Comparison of ENCODE assay signal across 8 cellular contexts in the genomic region with DNA sequence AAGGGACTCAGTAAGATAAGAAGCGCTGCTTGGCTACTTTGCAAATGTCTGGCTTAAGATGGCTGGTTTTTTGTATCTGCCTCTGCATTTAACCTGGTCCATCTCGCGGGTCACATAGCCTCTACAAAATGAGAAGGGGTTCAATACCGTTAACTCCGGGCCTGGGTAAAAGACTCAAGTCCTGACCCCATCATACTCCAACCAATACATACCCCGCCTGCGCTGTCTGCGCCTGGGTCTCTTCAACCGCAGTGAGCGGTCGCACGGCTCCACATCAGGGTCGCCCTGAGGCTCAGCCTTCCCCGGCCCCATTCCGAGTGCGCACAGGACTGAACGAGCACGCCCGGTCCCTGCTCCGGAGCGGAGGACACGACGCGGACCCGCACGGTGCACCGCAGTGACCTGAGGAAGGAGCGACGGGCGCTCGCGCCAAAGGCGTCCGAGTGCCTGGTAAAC. TPM values are rescaled to one million over a fixed set of nuclear protein-coding genes. Genes with fewer than 3 reads are reported as not detected.
DNase-seq lines count a peak whose midpoint lies in the region; TF ChIP-seq lines count a peak whose summit lies in the region.

No MANE protein-coding gene starts in this region.

- H3K27me3 ChIP-seq in SK-N-SH (ENCODE audit: insufficient read depth) (no peaks in the 10 kb centered on the region), spleen (replicated peaks in 1 of 7) (no peaks in the 10 kb centered on the region)

- H3K9me3 ChIP-seq in SK-N-SH: no peaks in the 10 kb centered on the region
- H3K9me3 ChIP-seq in spleen: peaks cover 0 to 11% (median 5%) of the 10 kb centered on the region in 8 donors

- TF ChIP-seq CTCF in SK-N-SH (IDR thresholded peaks at IDR 0.05): no peak
- TF ChIP-seq CTCF in foreskin fibroblast (IDR thresholded peaks at IDR 0.05; ENCODE audit: low read depth, low read length): no peak
- no peak for TF ChIP-seq CTCF in spleen (IDR thresholded peaks at IDR 0.05 in 8 of 11, conservative IDR thresholded peaks at IDR 0.05 in 3 of 11)

- TF ChIP-seq RAD21 in SK-N-SH (IDR thresholded peaks at IDR 0.05; ENCODE audit: low read length): no peak

- H3K4me2 ChIP-seq in SK-N-SH: peak overlapping the region; percentile 90

- H3F3A ChIP-seq in SK-N-SH (replicated peaks; ENCODE audit: insufficient read depth): peaks cover 13% of the 10 kb centered on the region

- WGBS in SK-N-SH (ENCODE audit: low lambda C conversion rate): 3% methylated on average over 4 of the region's 34 CpGs
- 1% methylated on average over 12 to 34 of the region's 34 CpGs for WGBS in spleen, 5 donors

- peaks cover 6% of the 10 kb centered on the region; the same call in 1 of the 2 replicates for H4K20me1 ChIP-seq in SK-N-SH (ENCODE audit: insufficient read depth)

- H3K27ac ChIP-seq in SK-N-SH (ENCODE audit: low read depth in 2 of 2, low read length in 1 of 2): peak overlapping the region; percentile 67 to 79
- H3K27ac ChIP-seq in spleen: peak overlapping the region; percentile 17 to 98 (median 94)

- CTCF ChIA-PET in SK-N-SH (lab: Yijun Ruan, JAX): interaction anchor here (0.6 to 4.2 kb wide), 4 partner anchors 11 to 1081 kb away, joined by 3 to 18 read pairs (median 10); a partner anchor contains a TSS

- H3K9ac ChIP-seq in SK-N-SH: peak overlapping the region; percentile 66

- H2AFZ ChIP-seq in SK-N-SH (ENCODE audit: low read depth): peak overlapping the region; percentile 89

- H3K4me3 ChIP-seq in SK-N-SH (ENCODE audit: low read depth in 2 of 2, low read length in 1 of 2): peak overlapping the region; percentile 74 to 96
- H3K4me3 ChIP-seq in foreskin fibroblast (ENCODE audit: low read depth in 1 of 2, low read length in 2 of 2): peak overlapping the region; percentile 89 to 93
- peak overlapping the region; percentile 81 to 99 (median 96) for H3K4me3 ChIP-seq in spleen

- peaks cover 41% of the 10 kb centered on the region for H3K79me2 ChIP-seq in SK-N-SH (ENCODE audit: insufficient read depth)

- peaks cover 8 to 19% of the 10 kb centered on the region in 2 experiments; a peak in 3 of 4 replicates for H3K4me1 ChIP-seq in SK-N-SH (ENCODE audit: control insufficient read depth in 1 of 2, insufficient read depth in 2 of 2, low read depth in 1 of 2, low read length in 1 of 2)
- peaks cover 8 to 53% (median 25%) of the 10 kb centered on the region in 6 donors for H3K4me1 ChIP-seq in spleen

- no peaks in the 10 kb centered on the region for H3K9me2 ChIP-seq in SK-N-SH

- POLR2A ChIA-PET in SK-N-SH (lab: Yijun Ruan, JAX): interaction anchor here (1.0 to 1.5 kb wide), 4 partner anchors 11 to 188 kb away, joined by 3 to 9 read pairs (median 4); a partner anchor contains a TSS

- DNase-seq in DMS 273 treated with DMSO at 0.1 percent for 48 hours (lab: John Stamatoyannopoulos, UW): peak; percentile 49
- no peak for DNase-seq in DMS 273 (lab: John Stamatoyannopoulos, UW; ENCODE audit: unreplicated experiment)
- DNase-seq in SK-N-SH: no peak
- DNase-seq in foreskin fibroblast: no peak
- no peak for DNase-seq in spleen
- no peak for DNase-seq in effector CD8-positive, alpha-beta T cell (lab: John Stamatoyannopoulos, UW)
- no peak for DNase-seq in globus pallidus (ENCODE audit: low spot score)
- no peak for DNase-seq in EL

- intact Hi-C loops in spleen (cut with DNase I; ENCODE audit: low total_unique reads): no loop called here

- H3K36me3 ChIP-seq in SK-N-SH (replicated peaks in 1 of 2; ENCODE audit: control insufficient read depth in 1 of 2, insufficient read depth in 2 of 2, low read length in 1 of 2) (peaks cover 4 to 26% of the 10 kb centered on the region in 2 experiments), spleen (peaks cover 0 to 23% (median 11%) of the 10 kb centered on the region in 6 donors)

- no peak for TF ChIP-seq POLR2A in spleen (IDR thresholded peaks at IDR 0.05)

- TF ChIP-seq EP300 in SK-N-SH (IDR thresholded peaks at IDR 0.05; ENCODE audit: borderline replicate concordance in 1 of 2, low read depth in 1 of 2, low read length in 1 of 2): no peak

TF ChIP-seq in SK-N-SH, 30 proteins besides CTCF, POLR2A, EP300 and RAD21:
- TF ChIP-seq RCOR1 (IDR thresholded peaks at IDR 0.05; ENCODE audit: low read length) (no peak), FOSL2 (IDR thresholded peaks at IDR 0.05; ENCODE audit: borderline replicate concordance, low read depth) (no peak), NRF1 (IDR thresholded peaks at IDR 0.05; ENCODE audit: low read depth, low read length) (no peak), MEF2A (IDR thresholded peaks at IDR 0.05; ENCODE audit: borderline replicate concordance, low read depth) (no peak), POLR2AphosphoS5 (IDR thresholded peaks at IDR 0.05; ENCODE audit: low read depth, low read length) (no peak), TAF1 (IDR thresholded peaks at IDR 0.05; ENCODE audit: borderline replicate concordance, low read depth, low read length) (no peak), JUND (IDR thresholded peaks at IDR 0.05) (no peak), RFX5 (IDR thresholded peaks at IDR 0.05; ENCODE audit: low read length) (no peak), TEAD4 (IDR thresholded peaks at IDR 0.05; ENCODE audit: borderline replicate concordance, insufficient read depth) (no peak), RXRA (IDR thresholded peaks at IDR 0.05; ENCODE audit: borderline replicate concordance, low read depth) (no peak), MXI1 (IDR thresholded peaks at IDR 0.05; ENCODE audit: low read depth, low read length) (no peak), NFIC (IDR thresholded peaks at IDR 0.05; ENCODE audit: borderline replicate concordance) (no peak), FOXJ3 (CRISPR knock-in tag; IDR thresholded peaks at IDR 0.05) (no peak), ELF1 (IDR thresholded peaks at IDR 0.05) (no peak)
- TF ChIP-seq, protein P1, sequence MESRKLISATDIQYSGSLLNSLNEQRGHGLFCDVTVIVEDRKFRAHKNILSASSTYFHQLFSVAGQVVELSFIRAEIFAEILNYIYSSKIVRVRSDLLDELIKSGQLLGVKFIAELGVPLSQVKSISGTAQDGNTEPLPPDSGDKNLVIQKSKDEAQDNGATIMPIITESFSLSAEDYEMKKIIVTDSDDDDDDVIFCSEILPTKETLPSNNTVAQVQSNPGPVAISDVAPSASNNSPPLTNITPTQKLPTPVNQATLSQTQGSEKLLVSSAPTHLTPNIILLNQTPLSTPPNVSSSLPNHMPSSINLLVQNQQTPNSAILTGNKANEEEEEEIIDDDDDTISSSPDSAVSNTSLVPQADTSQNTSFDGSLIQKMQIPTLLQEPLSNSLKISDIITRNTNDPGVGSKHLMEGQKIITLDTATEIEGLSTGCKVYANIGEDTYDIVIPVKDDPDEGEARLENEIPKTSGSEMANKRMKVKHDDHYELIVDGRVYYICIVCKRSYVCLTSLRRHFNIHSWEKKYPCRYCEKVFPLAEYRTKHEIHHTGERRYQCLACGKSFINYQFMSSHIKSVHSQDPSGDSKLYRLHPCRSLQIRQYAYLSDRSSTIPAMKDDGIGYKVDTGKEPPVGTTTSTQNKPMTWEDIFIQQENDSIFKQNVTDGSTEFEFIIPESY (IDR thresholded peaks at IDR 0.05; ENCODE audit: borderline replicate concordance, low read depth): no peak
- TF ChIP-seq, protein P2, sequence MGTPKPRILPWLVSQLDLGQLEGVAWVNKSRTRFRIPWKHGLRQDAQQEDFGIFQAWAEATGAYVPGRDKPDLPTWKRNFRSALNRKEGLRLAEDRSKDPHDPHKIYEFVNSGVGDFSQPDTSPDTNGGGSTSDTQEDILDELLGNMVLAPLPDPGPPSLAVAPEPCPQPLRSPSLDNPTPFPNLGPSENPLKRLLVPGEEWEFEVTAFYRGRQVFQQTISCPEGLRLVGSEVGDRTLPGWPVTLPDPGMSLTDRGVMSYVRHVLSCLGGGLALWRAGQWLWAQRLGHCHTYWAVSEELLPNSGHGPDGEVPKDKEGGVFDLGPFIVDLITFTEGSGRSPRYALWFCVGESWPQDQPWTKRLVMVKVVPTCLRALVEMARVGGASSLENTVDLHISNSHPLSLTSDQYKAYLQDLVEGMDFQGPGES (IDR thresholded peaks at IDR 0.05; ENCODE audit: low read depth, low read length): no peak
- TF ChIP-seq, protein P3, sequence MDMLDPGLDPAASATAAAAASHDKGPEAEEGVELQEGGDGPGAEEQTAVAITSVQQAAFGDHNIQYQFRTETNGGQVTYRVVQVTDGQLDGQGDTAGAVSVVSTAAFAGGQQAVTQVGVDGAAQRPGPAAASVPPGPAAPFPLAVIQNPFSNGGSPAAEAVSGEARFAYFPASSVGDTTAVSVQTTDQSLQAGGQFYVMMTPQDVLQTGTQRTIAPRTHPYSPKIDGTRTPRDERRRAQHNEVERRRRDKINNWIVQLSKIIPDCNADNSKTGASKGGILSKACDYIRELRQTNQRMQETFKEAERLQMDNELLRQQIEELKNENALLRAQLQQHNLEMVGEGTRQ (IDR thresholded peaks at IDR 0.05; ENCODE audit: borderline replicate concordance, low read depth, low read length): no peak
- TF ChIP-seq, protein P4, sequence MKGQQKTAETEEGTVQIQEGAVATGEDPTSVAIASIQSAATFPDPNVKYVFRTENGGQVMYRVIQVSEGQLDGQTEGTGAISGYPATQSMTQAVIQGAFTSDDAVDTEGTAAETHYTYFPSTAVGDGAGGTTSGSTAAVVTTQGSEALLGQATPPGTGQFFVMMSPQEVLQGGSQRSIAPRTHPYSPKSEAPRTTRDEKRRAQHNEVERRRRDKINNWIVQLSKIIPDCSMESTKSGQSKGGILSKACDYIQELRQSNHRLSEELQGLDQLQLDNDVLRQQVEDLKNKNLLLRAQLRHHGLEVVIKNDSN (IDR thresholded peaks at IDR 0.05; ENCODE audit: borderline replicate concordance, low read depth): no peak
- TF ChIP-seq, protein P5, sequence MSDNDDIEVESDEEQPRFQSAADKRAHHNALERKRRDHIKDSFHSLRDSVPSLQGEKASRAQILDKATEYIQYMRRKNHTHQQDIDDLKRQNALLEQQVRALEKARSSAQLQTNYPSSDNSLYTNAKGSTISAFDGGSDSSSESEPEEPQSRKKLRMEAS (IDR thresholded peaks at IDR 0.05; ENCODE audit: low read depth): no peak

RNA-seq across cellular contexts. Expression of a gene that starts 0.6 kb away (rescaled TPM):
- polyA plus RNA-seq in SK-N-SH (2012; rRNA removed): 75.3 and 76.2 TPM in 2 replicates
- 75.1 and 78.8 TPM in 2 replicates for polyA plus RNA-seq in SK-N-SH (2012; cell fraction: cytosol; rRNA removed)
- polyA plus RNA-seq in SK-N-SH (2012; cell fraction: nucleus; rRNA removed): 61.0 and 72.1 TPM in 2 replicates
- total RNA-seq in spleen: 100 to 1,000 TPM; 105 to 381 (median 142) TPM
- 10 to 100 TPM; 40.8 to 72.9 (median 46.6) TPM for polyA plus RNA-seq in spleen

RNA-seq across cellular contexts. Expression of a gene that starts 31.9 kb away (rescaled TPM):
- polyA plus RNA-seq in SK-N-SH (2012; rRNA removed) (16.6 and 20.0 TPM in 2 replicates), spleen (10 to 100 TPM in 2 of 3 donors, 1 to 10 TPM in 1; 9.3 to 13.5 (median 13.0) TPM)
- polyA plus RNA-seq in SK-N-SH (2012; cell fraction: cytosol; rRNA removed): 22.6 and 25.6 TPM in 2 replicates
- polyA plus RNA-seq in SK-N-SH (2012; cell fraction: nucleus; rRNA removed): 9.0 and 9.1 TPM in 2 replicates
- total RNA-seq in spleen: 1 to 10 TPM; 2.1 to 9.6 (median 6.2) TPM

RNA-seq across cellular contexts. Expression of a gene that starts 51.5 kb away (rescaled TPM):
- polyA plus RNA-seq in SK-N-SH (2012; rRNA removed): 0.26 and 0.29 TPM in 2 replicates
- polyA plus RNA-seq in SK-N-SH (2012; cell fraction: cytosol; rRNA removed): 0.08 and 0.17 TPM in 2 replicates
- polyA plus RNA-seq in SK-N-SH (2012; cell fraction: nucleus; rRNA removed): 0.82 and 0.95 TPM in 2 replicates
- under 1 TPM in 1 of 7 donors, not detected in 6; 0.38 TPM for total RNA-seq in spleen
- under 1 TPM; 0.07 to 0.22 (median 0.14) TPM for polyA plus RNA-seq in spleen
